8 cellular contexts compared by ENCODE assay signal in genomic region chr17:10114931-10115535, GRCh38.
DNase-seq lines count a peak whose midpoint lies in the region; ATAC-seq and TF ChIP-seq lines count a peak whose summit lies in the region.

No MANE protein-coding gene starts in this region.

- no peak for TF ChIP-seq CTCF in AG04449 (IDR thresholded peaks at IDR 0.05; ENCODE audit: insufficient read depth, low read length, missing control alignments)
- no peak for TF ChIP-seq CTCF in foreskin fibroblast (IDR thresholded peaks at IDR 0.05; ENCODE audit: low read depth, low read length)
- TF ChIP-seq CTCF in parathyroid adenoma (IDR thresholded peaks at IDR 0.05) = no peak
- no peak for TF ChIP-seq CTCF in type B pancreatic cell (conservative IDR thresholded peaks at IDR 0.05)

- H3K4me2 ChIP-seq in parathyroid adenoma (ENCODE audit: low read length) = no peak overlapping the region

- peak; percentile 46 for ATAC-seq in GM21619 (IDR thresholded peaks at IDR 0.05; ENCODE audit: unreplicated experiment)

- peak overlapping the region; percentile 43 for H3K27ac ChIP-seq in parathyroid adenoma

- peak overlapping the region; percentile 34 for H2AFZ ChIP-seq in parathyroid adenoma

- H3K36me3 ChIP-seq in parathyroid adenoma (ENCODE audit: control insufficient read depth, insufficient read depth, low read length) = no peaks in the 10 kb centered on the region

- CTCF ChIA-PET in AG04449 (lab: Yijun Ruan, JAX) = interaction anchor here (0.7 to 2.0 kb wide), 6 partner anchors 8 to 112 kb away, joined by 3 to 8 read pairs (median 4); no protein-coding TSS in a partner anchor

- peak overlapping the region; percentile 13 for H3K4me3 Mint-ChIP-seq in type B pancreatic cell

- H3K4me1 Mint-ChIP-seq in type B pancreatic cell (ENCODE audit: unreplicated experiment) = peaks cover 34% of the 10 kb centered on the region

- H3K79me2 ChIP-seq in parathyroid adenoma = no peaks in the 10 kb centered on the region

- peaks cover 59% of the 10 kb centered on the region for H3K27me3 Mint-ChIP-seq in type B pancreatic cell

- POLR2A ChIA-PET in AG04449 (lab: Yijun Ruan, JAX) = interaction anchor here (0.5 to 2.4 kb wide), 5 partner anchors 9 to 238 kb away, joined by 3 to 38 read pairs (median 5); no protein-coding TSS in a partner anchor

- peak overlapping the region; percentile 44 for H3K4me3 ChIP-seq in AG04449 (ENCODE audit: low read depth, low read length)
- peak overlapping the region; percentile 22 to 24 for H3K4me3 ChIP-seq in foreskin fibroblast (ENCODE audit: low read depth in 1 of 2, low read length in 2 of 2)
- no peak overlapping the region for H3K4me3 ChIP-seq in parathyroid adenoma (ENCODE audit: low read depth, low read length)

- peaks cover 10% of the 10 kb centered on the region for H3K9me3 Mint-ChIP-seq in type B pancreatic cell

- H3K9ac ChIP-seq in parathyroid adenoma = no peak overlapping the region

- H3K27ac Mint-ChIP-seq in type B pancreatic cell = peak overlapping the region; percentile 48

- H3K27me3 ChIP-seq in parathyroid adenoma (ENCODE audit: control insufficient read depth, insufficient read depth, low read length) = no peaks in the 10 kb centered on the region

- no peaks in the 10 kb centered on the region for H3K9me3 ChIP-seq in parathyroid adenoma (ENCODE audit: control insufficient read depth, low read length)

- H3K36me3 Mint-ChIP-seq in type B pancreatic cell = no peaks in the 10 kb centered on the region

- no peaks in the 10 kb centered on the region for H3K4me1 ChIP-seq in parathyroid adenoma

- peak; percentile 93 for DNase-seq in AG04449 (ENCODE audit: low read depth, low spot score)
- DNase-seq in NOMO-1 treated with dmso at 0.1 percent for 144 hours (lab: John Stamatoyannopoulos, UW; ENCODE audit: unreplicated experiment) = peak; percentile 98
- DNase-seq in activated T-helper 1 cell treated with anti-CD3 and anti-CD28 coated beads, Interleukin-2, amount 50 U/mL, for 16 hours (ENCODE audit: low read depth in 1 of 2, low spot score in 1 of 2) = peak; percentile 4 to 12
- DNase-seq in foreskin fibroblast = peak; percentile 96 to 97
- no peak for DNase-seq in type B pancreatic cell (ENCODE audit: extremely low spot score, unreplicated experiment)
- no peak for DNase-seq in DMS79 treated with DMSO at 0.1 percent for 48 hours (lab: John Stamatoyannopoulos, UW)

Comparison
In these comparisons a context has a peak if more than half of its experiments do, and no peak if none do; other contexts are left out.
1. DNase-seq: peak in AG04449 (single experiment), NOMO-1 treated with dmso at 0.1 percent for 144 hours (single experiment), activated T-helper 1 cell treated with anti-CD3 and anti-CD28 coated beads, Interleukin-2, amount 50 U/mL, for 16 hours (2 of 2) and foreskin fibroblast (2 of 2); none in type B pancreatic cell (single experiment) and DMS79 treated with DMSO at 0.1 percent for 48 hours (single experiment).